In the genomic region with DNA sequence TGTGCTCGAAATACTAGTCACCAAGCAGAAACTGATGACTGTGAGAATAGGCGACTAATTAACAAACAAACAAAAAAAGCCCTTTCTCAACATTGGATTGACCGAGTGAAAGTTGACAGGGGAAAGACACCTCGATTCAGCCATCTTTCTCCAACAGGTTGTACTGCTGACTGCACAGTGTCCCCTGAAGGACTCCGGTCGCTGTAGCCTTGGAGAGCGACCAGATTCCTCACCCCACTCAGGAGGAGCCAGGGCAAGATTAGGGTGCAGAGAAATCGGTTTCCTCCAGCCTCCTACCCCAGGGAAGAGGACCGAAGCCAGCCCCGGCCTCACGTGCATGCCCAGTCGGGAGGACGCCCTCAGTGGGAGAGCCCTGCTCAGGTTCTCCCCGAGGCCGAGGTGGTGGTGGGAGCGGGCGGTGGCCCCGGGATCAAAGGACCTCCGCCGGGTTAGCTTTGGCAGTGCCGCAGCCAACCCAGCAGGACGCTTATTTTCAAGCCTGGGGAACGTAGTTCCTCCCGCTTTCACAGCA, we compare ENCODE assay signal across 8 cellular contexts. TPM values are rescaled to one million over a fixed set of nuclear protein-coding genes. Genes with fewer than 3 reads are reported as not detected.
DNase-seq lines count a peak whose midpoint lies in the region; ATAC-seq, FAIRE-seq and TF ChIP-seq lines count a peak whose summit lies in the region.

No MANE protein-coding gene starts in this region.

- peaks cover 21 to 32% (median 25%) of the 10 kb centered on the region in 10 experiments for H3K4me1 ChIP-seq in BLaER1 treated with 17β-estradiol and CSF1 and Interleukin-3, amounts not matched to agents 10 nM and 100 nM
- peaks cover 3 to 7% of the 10 kb centered on the region in 2 donors for H3K4me1 ChIP-seq in small intestine (ENCODE audit: control insufficient read depth in 2 of 2, insufficient read depth in 1 of 2, low read depth in 1 of 2, low read length in 1 of 2)

- H3K9ac ChIP-seq in BLaER1 treated with 17β-estradiol and CSF1 and Interleukin-3, amounts not matched to agents 10 nM and 100 nM, result peak overlapping the region; percentile 87 to 99 (median 93)

- FAIRE-seq in small intestine (lab: Jason Lieb, UNC), result no peak

- H3K27me3 Mint-ChIP-seq in immature natural killer cell (ENCODE audit: low read depth in 3 of 3), result peaks cover 12 to 17% (median 12%) of the 10 kb centered on the region in 3 donors

- peak overlapping the region; percentile 86 to 96 (median 90) for H3K4me2 ChIP-seq in BLaER1 treated with 17β-estradiol and CSF1 and Interleukin-3, amounts not matched to agents 10 nM and 100 nM

- H3K27me3 ChIP-seq in BLaER1 treated with 17β-estradiol and CSF1 and Interleukin-3, amounts not matched to agents 10 nM and 100 nM, result no peaks in the 10 kb centered on the region
- H3K27me3 ChIP-seq in small intestine (ENCODE audit: control insufficient read depth in 2 of 2, insufficient read depth in 2 of 2, low read length in 2 of 2), result no peaks in the 10 kb centered on the region

- peak overlapping the region; percentile 83 to 95 (median 91) for H3K27ac Mint-ChIP-seq in immature natural killer cell

- peak; percentile 32 for DNase-seq in RWPE1 (ENCODE audit: low spot score)
- DNase-seq in T47D (ENCODE audit: low read depth in 1 of 2, low spot score in 1 of 2), result peak; percentile 5 to 25
- no peak for DNase-seq in immature natural killer cell
- DNase-seq in small intestine, result peak; percentile 65
- DNase-seq in GM19240 (ENCODE audit: insufficient read length, low spot score), result no peak

- H3K27ac ChIP-seq in BLaER1 treated with 17β-estradiol and CSF1 and Interleukin-3, amounts not matched to agents 10 nM and 100 nM, result peak overlapping the region; percentile 88 to 97 (median 94)
- H3K27ac ChIP-seq in RWPE1 (peak overlapping the region; percentile 96), small intestine (ENCODE audit: low read depth in 1 of 2, low read length in 1 of 2) (peak overlapping the region; percentile 94 to 98)

- peaks cover 0 to 1% (median 0%) of the 10 kb centered on the region in 6 donors for H3K9me3 Mint-ChIP-seq in immature natural killer cell

- H3K36me3 ChIP-seq in BLaER1 treated with 17β-estradiol and CSF1 and Interleukin-3, amounts not matched to agents 10 nM and 100 nM, result peaks cover 0 to 10% (median 0%) of the 10 kb centered on the region in 11 experiments; a peak in 4 of 22 replicates
- H3K36me3 ChIP-seq in small intestine (ENCODE audit: control insufficient read depth in 2 of 2, insufficient read depth in 2 of 2, low read length in 2 of 2), result no peaks in the 10 kb centered on the region

- CTCF ChIA-PET in RWPE1 (lab: Yijun Ruan, JAX), result interaction anchor here (0.5 to 0.7 kb wide), 4 partner anchors 105 to 1817 kb away, joined by 3 to 4 read pairs (median 4); no protein-coding TSS in a partner anchor

- H4K20me1 ChIP-seq in BLaER1 treated with 17β-estradiol and CSF1 and Interleukin-3, amounts not matched to agents 10 nM and 100 nM, result peaks cover 7 to 31% (median 23%) of the 10 kb centered on the region in 11 experiments; a peak in 17 of 22 replicates

- in situ Hi-C loops in T47D (cut with HindIII; ENCODE audit: low pct_unique_long_range_greater_than_20kb, low sequenced_read_pairs), result no loop called here

- peak; percentile 24 for ATAC-seq in GM19324 (IDR thresholded peaks at IDR 0.05; ENCODE audit: low FRiP score, unreplicated experiment)
- peak; percentile 13 for ATAC-seq in HG03354 (IDR thresholded peaks at IDR 0.05; ENCODE audit: poor library complexity, severe bottlenecking, unreplicated experiment)

- POLR2A ChIA-PET in RWPE1 (lab: Yijun Ruan, JAX; ENCODE audit: low non-redundant PET), result interaction anchor here (0.6 kb wide), 2 partner anchors 147 to 229 kb away, joined by 3 to 4 read pairs; no protein-coding TSS in a partner anchor

- peaks cover 41 to 54% of the 10 kb centered on the region in 2 donors for H3K4me1 Mint-ChIP-seq in immature natural killer cell

- no peak for TF ChIP-seq CTCF in RWPE1 (conservative IDR thresholded peaks at IDR 0.05; ENCODE audit: low read depth)

- H3K36me3 Mint-ChIP-seq in immature natural killer cell, result no peaks in the 10 kb centered on the region

- H3K4me3 Mint-ChIP-seq in immature natural killer cell, result peak overlapping the region; percentile 92 to 96 (median 94)

- H3K4me3 ChIP-seq in BLaER1 treated with 17β-estradiol and CSF1 and Interleukin-3, amounts not matched to agents 10 nM and 100 nM, result peak overlapping the region; percentile 70 to 99 (median 92)
- H3K4me3 ChIP-seq in small intestine (ENCODE audit: low read depth in 1 of 2, low read length in 2 of 2), result peak overlapping the region; percentile 73 to 83

- 0 to 1% (median 1%) methylated on average over 24 of the region's 24 CpGs for whole genome bisulfite sequencing in small intestine, 3 donors

- H3K9me3 ChIP-seq in BLaER1 treated with 17β-estradiol and CSF1 and Interleukin-3, amounts not matched to agents 10 nM and 100 nM (replicated peaks in 1 of 11), result no peaks in the 10 kb centered on the region
- no peaks in the 10 kb centered on the region for H3K9me3 ChIP-seq in small intestine (ENCODE audit: control insufficient read depth, low read depth)

RNA-seq across cellular contexts. Expression of gene RAP1GDS1, which starts 1.1 kb away (rescaled TPM):
- polyA plus RNA-seq in immature natural killer cell, result 10 to 100 TPM; 50.4 to 85.0 (median 54.8) TPM
- polyA plus RNA-seq in small intestine, result 10 to 100 TPM; 11.3 to 22.8 (median 22.0) TPM

Comparison
In these comparisons a context has a peak if more than half of its experiments do, and no peak if none do; other contexts are left out.
1. DNase-seq: peak in RWPE1 (single experiment), T47D (2 of 2) and small intestine (single experiment); none in immature natural killer cell (0 of 3) and GM19240 (single experiment).
2. Peak in every context shown above with its lines, with median percentiles within 50 percentile points of each other: H3K27ac ChIP-seq.